Comparison of ENCODE assay signal across 32 cellular contexts in genomic region chr12:57716305-57716704, GRCh38.
"Had no signal": no experiment of that assay in that cellular context is flagged by ENCODE, and none has a peak within 500 bp of the region (broad histone marks: within the 10 kb centered on the region; RNA-seq: fewer than 3 reads in every experiment).

No MANE protein-coding gene starts in this region.

- H3K27ac Mint-ChIP-seq: activated CD8-positive, alpha-beta T cell treated with anti-CD3 and anti-CD28 coated beads, Interleukin-2, amount 10 ng/mL, durations not matched to agents 7 days and 5 days; activated naive CD4-positive, alpha-beta T cell treated with anti-CD3 and anti-CD28 coated beads, Interleukin-2, amount 50 U/mL, for 24 hours; activated naive CD8-positive, alpha-beta T cell treated with anti-CD3 and anti-CD28 coated beads, Interleukin-2, amount 10 ng/mL, durations not matched to agents 7 days and 5 days; activated T-helper 2 cell treated with anti-CD3 and anti-CD28 coated beads, Interferon-gamma antibody, Interleukin-2, Interleukin-4, amounts not matched to agents 10 μg/mL and 5 μg/mL and 100 μg/mL, durations not matched to agents 14 hours and 24 hours and 36 hours had no signal

- H3K27me3 Mint-ChIP-seq: activated naive CD4-positive, alpha-beta T cell treated with anti-CD3 and anti-CD28 coated beads, Interleukin-2, amount 50 U/mL, for 24 hours; activated naive CD8-positive, alpha-beta T cell treated with anti-CD3 and anti-CD28 coated beads, Interleukin-2, amount 10 ng/mL, durations not matched to agents 7 days and 5 days; activated T-cell treated with anti-CD3 and anti-CD28 coated beads, Interleukin-2, amount 50 U/mL, for 24 hours; IgD-negative memory B cell had no signal

- H3K4me3 ChIP-seq: ascending aorta had no signal

- DNase-seq: activated CD4-positive, alpha-beta T cell treated with anti-CD3 and anti-CD28 coated beads for 1 hour; activated CD4-positive, alpha-beta T cell treated with anti-CD3 and anti-CD28 coated beads for 48 hours; activated CD4-positive, alpha-beta T cell treated with anti-CD3 and anti-CD28 coated beads, Interleukin-2, amount 50 U/mL, for 48 hours; activated CD4-positive, CD25-positive, alpha-beta regulatory T cell; activated CD8-positive, alpha-beta T cell treated with anti-CD3 and anti-CD28 coated beads, Interleukin-2, amount 10 ng/mL, durations not matched to agents 7 days and 5 days; activated gamma-delta T cell; activated naive CD4-positive, alpha-beta T cell treated with Interleukin-2 at 50 U/mL for 16 hours; activated naive CD8-positive, alpha-beta T cell treated with anti-CD3 and anti-CD28 coated beads, Interleukin-2, amount 10 ng/mL, durations not matched to agents 7 days and 5 days; activated T-cell treated with anti-CD3 and anti-CD28 coated beads, Interleukin-2, amount 50 U/mL, for 24 hours; amygdala; Karpas-422; KBM-7; NCI-H1105; NCI-H1417 treated with DMSO at 0.1 percent for 48 hours; NCI-H1930; NCI-H2081 treated with DMSO at 0.1 percent for 48 hours; NCI-H345; NCI-H510A; NCI-H526; NCI-H748 treated with DMSO at 0.1 percent for 48 hours; NK-92 treated with Interleukin-12 subunit alpha and Interleukin-12 subunit beta, amount 100 ng/mL, for 24 hours; OCI-M1; SIG-M5; SW 1271; T-helper 1 cell; T1000; WERI-Rb-1 had no signal

- H3K27me3 ChIP-seq: ascending aorta had no signal

- ATAC-seq: activated CD8-positive, alpha-beta T cell treated with anti-CD3 and anti-CD28 coated beads, Interleukin-2, amount 10 ng/mL, durations not matched to agents 7 days and 5 days; Panc1 had no signal

- H3K4me1 Mint-ChIP-seq: activated naive CD4-positive, alpha-beta T cell treated with anti-CD3 and anti-CD28 coated beads, Interleukin-2, amount 50 U/mL, for 24 hours had no signal

- H3K4me1 ChIP-seq: ascending aorta had no signal

- H3K4me3 Mint-ChIP-seq: activated CD8-positive, alpha-beta T cell treated with anti-CD3 and anti-CD28 coated beads, Interleukin-2, amount 10 ng/mL, durations not matched to agents 7 days and 5 days; activated naive CD4-positive, alpha-beta T cell treated with anti-CD3 and anti-CD28 coated beads, Interleukin-2, amount 50 U/mL, for 24 hours; activated naive CD8-positive, alpha-beta T cell treated with anti-CD3 and anti-CD28 coated beads, Interleukin-2, amount 10 ng/mL, durations not matched to agents 7 days and 5 days; activated T-cell treated with anti-CD3 and anti-CD28 coated beads, Interleukin-2, amount 50 U/mL, for 24 hours had no signal

- H3K9me3 Mint-ChIP-seq: activated naive CD4-positive, alpha-beta T cell treated with anti-CD3 and anti-CD28 coated beads, Interleukin-2, amount 50 U/mL, for 24 hours; activated T-cell treated with anti-CD3 and anti-CD28 coated beads, Interleukin-2, amount 50 U/mL, for 24 hours; activated T-helper 2 cell treated with anti-CD3 and anti-CD28 coated beads, Interferon-gamma antibody, Interleukin-2, Interleukin-4, amounts not matched to agents 10 μg/mL and 5 μg/mL and 100 μg/mL, durations not matched to agents 14 hours and 24 hours and 36 hours; IgD-negative memory B cell had no signal

- H3K27ac ChIP-seq: ascending aorta, WERI-Rb-1 had no signal

- H3K9me3 ChIP-seq: ascending aorta had no signal
